In the genomic region with DNA sequence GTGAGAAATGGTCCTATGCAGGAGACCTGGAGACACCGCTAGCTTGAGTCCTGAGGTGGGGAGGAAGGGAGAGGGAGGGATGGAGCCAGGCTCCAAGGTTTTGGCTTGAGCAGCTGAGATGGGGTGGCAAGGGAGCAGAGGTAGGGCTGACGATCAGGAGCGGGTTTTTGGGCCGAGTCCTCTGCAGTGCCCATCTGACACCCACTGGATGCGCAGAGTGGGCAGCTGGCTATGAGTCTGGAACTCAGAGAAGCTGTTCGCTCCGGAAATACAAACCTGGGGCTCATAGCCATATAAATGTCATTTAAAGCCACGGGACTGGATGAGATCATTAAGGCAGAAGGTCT, we compare ENCODE assay signal across 8 cellular contexts. TPM values are rescaled to one million over a fixed set of nuclear protein-coding genes. Genes with fewer than 3 reads are reported as not detected.
A peak's percentile ranks its signal among the peaks of the same experiment; 100 is the strongest.
DNase-seq lines count a peak whose midpoint lies in the region; ATAC-seq and TF ChIP-seq lines count a peak whose summit lies in the region.

No MANE protein-coding gene starts in this region.

- H3K4me2 ChIP-seq in neural progenitor cell = peak overlapping the region; percentile 79

- peak overlapping the region; percentile 83 to 97 (median 90) for H3K4me3 Mint-ChIP-seq in CD4-positive, CD25-positive, alpha-beta regulatory T cell
- H3K4me3 Mint-ChIP-seq in effector memory CD8-positive, alpha-beta T cell = peak overlapping the region; percentile 74 to 80
- H3K4me3 Mint-ChIP-seq in neural progenitor cell = peak overlapping the region; percentile 91

- H3K4me3 ChIP-seq in CD4-positive, CD25-positive, alpha-beta regulatory T cell (ENCODE audit: low read depth, low read length) = peak overlapping the region; percentile 64
- H3K4me3 ChIP-seq in MG63 (peak overlapping the region; percentile 97), neural progenitor cell (peak overlapping the region; percentile 68)

- peak overlapping the region; percentile 90 to 99 (median 93) for H3K27ac Mint-ChIP-seq in CD4-positive, CD25-positive, alpha-beta regulatory T cell
- H3K27ac Mint-ChIP-seq in effector memory CD8-positive, alpha-beta T cell = peak overlapping the region; percentile 91 to 93
- H3K27ac Mint-ChIP-seq in neural progenitor cell = peak overlapping the region; percentile 76

- H3K36me3 Mint-ChIP-seq in CD4-positive, CD25-positive, alpha-beta regulatory T cell = no peaks in the 10 kb centered on the region
- H3K36me3 Mint-ChIP-seq in effector memory CD8-positive, alpha-beta T cell (ENCODE audit: insufficient read depth) = peaks cover 51% of the 10 kb centered on the region
- no peaks in the 10 kb centered on the region for H3K36me3 Mint-ChIP-seq in neural progenitor cell

- peaks cover 28% of the 10 kb centered on the region for H3F3A ChIP-seq in neural progenitor cell (ENCODE audit: low read depth)

- H3K4me1 Mint-ChIP-seq in CD4-positive, CD25-positive, alpha-beta regulatory T cell = peaks cover 6 to 29% (median 16%) of the 10 kb centered on the region in 4 donors
- H3K4me1 Mint-ChIP-seq in effector memory CD8-positive, alpha-beta T cell (ENCODE audit: low read depth in 2 of 2) = peaks cover 30 to 35% of the 10 kb centered on the region in 2 donors
- peaks cover 24% of the 10 kb centered on the region for H3K4me1 Mint-ChIP-seq in neural progenitor cell

- no peaks in the 10 kb centered on the region for H3K9me3 ChIP-seq in CD4-positive, CD25-positive, alpha-beta regulatory T cell (ENCODE audit: control insufficient read depth in 2 of 2, low read length in 2 of 2)
- no peaks in the 10 kb centered on the region for H3K9me3 ChIP-seq in MG63
- H3K9me3 ChIP-seq in neural progenitor cell (ENCODE audit: low read depth) = no peaks in the 10 kb centered on the region

- no peaks in the 10 kb centered on the region for H3K36me3 ChIP-seq in CD4-positive, CD25-positive, alpha-beta regulatory T cell (ENCODE audit: control insufficient read depth, insufficient read depth, low read length)
- H3K36me3 ChIP-seq in MG63 (peaks cover 12% of the 10 kb centered on the region), neural progenitor cell (no peaks in the 10 kb centered on the region)

- peaks cover 17% of the 10 kb centered on the region for H4K20me1 ChIP-seq in neural progenitor cell (ENCODE audit: low read depth)

- H3K9me3 Mint-ChIP-seq in CD4-positive, CD25-positive, alpha-beta regulatory T cell = no peaks in the 10 kb centered on the region
- no peaks in the 10 kb centered on the region for H3K9me3 Mint-ChIP-seq in effector memory CD8-positive, alpha-beta T cell
- no peaks in the 10 kb centered on the region for H3K9me3 Mint-ChIP-seq in neural progenitor cell

- no peak for ATAC-seq in CD4-positive, CD25-positive, alpha-beta regulatory T cell (ENCODE audit: low read depth in 2 of 2)
- ATAC-seq in effector memory CD8-positive, alpha-beta T cell (replicated peaks) = no peak
- no peak for ATAC-seq in GM21825 (IDR thresholded peaks at IDR 0.05; ENCODE audit: unreplicated experiment)

- peak overlapping the region; percentile 46 for H2AFZ ChIP-seq in neural progenitor cell (replicated peaks)

- no peak for TF ChIP-seq CTCF in neural progenitor cell (IDR thresholded peaks at IDR 0.05)

- H3K27me3 ChIP-seq in CD4-positive, CD25-positive, alpha-beta regulatory T cell (ENCODE audit: control insufficient read depth, insufficient read depth, low read length) = no peaks in the 10 kb centered on the region
- H3K27me3 ChIP-seq in MG63 (no peaks in the 10 kb centered on the region), neural progenitor cell (peaks cover 53% of the 10 kb centered on the region)

- H3K4me1 ChIP-seq in CD4-positive, CD25-positive, alpha-beta regulatory T cell (ENCODE audit: control insufficient read depth, insufficient read depth, low read length, poor library complexity, severe bottlenecking) = peaks cover 23% of the 10 kb centered on the region
- peaks cover 9% of the 10 kb centered on the region for H3K4me1 ChIP-seq in neural progenitor cell

- H3K27me3 Mint-ChIP-seq in CD4-positive, CD25-positive, alpha-beta regulatory T cell = peaks cover 5% of the 10 kb centered on the region
- H3K27me3 Mint-ChIP-seq in effector memory CD8-positive, alpha-beta T cell = no peaks in the 10 kb centered on the region
- H3K27me3 Mint-ChIP-seq in neural progenitor cell (ENCODE audit: insufficient read depth, low read depth) = peaks cover 2% of the 10 kb centered on the region

- no peak overlapping the region for H3K9ac ChIP-seq in neural progenitor cell

- peak overlapping the region; percentile 83 for H3K27ac ChIP-seq in CD4-positive, CD25-positive, alpha-beta regulatory T cell (ENCODE audit: insufficient read depth, low read length, poor library complexity, severe bottlenecking)
- no peak overlapping the region for H3K27ac ChIP-seq in neural progenitor cell

- H3K79me2 ChIP-seq in neural progenitor cell (ENCODE audit: low read depth) = no peaks in the 10 kb centered on the region

- no peak for DNase-seq in CD4-positive, CD25-positive, alpha-beta regulatory T cell
- DNase-seq in MG63 (no peak), neural progenitor cell (ENCODE audit: low spot score) (peak; percentile 27), COR-L47 (lab: John Stamatoyannopoulos, UW) (no peak), NCI-H82 (lab: John Stamatoyannopoulos, UW) (no peak), amniotic stem cell (lab: John Stamatoyannopoulos, UW) (no peak)
- no peak for DNase-seq in effector memory CD8-positive, alpha-beta T cell

RNA-seq across cellular contexts. Expression of a gene that starts 0.5 kb away (rescaled TPM):
- total RNA-seq in CD4-positive, CD25-positive, alpha-beta regulatory T cell = 39.4 TPM
- polyA plus RNA-seq in CD4-positive, CD25-positive, alpha-beta regulatory T cell = 1 to 10 TPM; 1.4 to 2.4 (median 2.0) TPM
- 15.8 and 22.0 TPM in 2 replicates for total RNA-seq in MG63 (2014; rRNA removed; shearing (Covaris generic); ENCODE audit: low replicate concordance)
- total RNA-seq in neural progenitor cell (ENCODE audit: low replicate concordance) = 0.90 and 4.2 TPM in 2 replicates

RNA-seq across cellular contexts. Expression of a gene that starts 19.7 kb away (rescaled TPM):
- 137 TPM for total RNA-seq in CD4-positive, CD25-positive, alpha-beta regulatory T cell
- 1 to 10 TPM; 2.6 to 6.9 (median 5.4) TPM for polyA plus RNA-seq in CD4-positive, CD25-positive, alpha-beta regulatory T cell
- total RNA-seq in MG63 (2014; rRNA removed; shearing (Covaris generic); ENCODE audit: low replicate concordance) = 2.7 and 3.1 TPM in 2 replicates
- 20.1 and 29.4 TPM in 2 replicates for total RNA-seq in neural progenitor cell (ENCODE audit: low replicate concordance)
